33 cellular contexts compared by ENCODE assay signal in the genomic region with DNA sequence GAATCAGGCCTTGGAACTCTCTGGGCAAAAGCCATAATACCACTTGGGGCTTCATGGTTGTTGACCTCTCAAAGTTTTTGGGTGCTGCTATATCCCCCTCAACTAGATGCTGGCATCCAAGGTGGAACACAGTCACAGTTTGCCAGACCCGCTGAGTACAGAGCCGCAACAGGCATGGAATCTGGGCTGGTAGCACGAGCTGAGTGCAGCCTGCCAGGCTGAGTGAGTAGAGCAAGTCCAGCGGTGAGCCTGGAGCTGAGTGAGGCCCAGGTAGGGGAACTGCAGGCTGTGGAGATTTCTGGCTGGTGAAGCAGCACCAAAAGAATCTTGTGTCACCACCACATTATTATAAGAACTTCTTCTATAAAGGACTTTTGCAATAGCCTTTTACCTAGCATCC.
"Had no signal": no experiment of that assay in that cellular context is flagged by ENCODE, and none has a peak within 500 bp of the region (broad histone marks: within the 10 kb centered on the region; RNA-seq: fewer than 3 reads in every experiment).

No MANE protein-coding gene starts in this region.

- DNase-seq: activated CD4-positive, alpha-beta memory T cell treated with anti-CD3 and anti-CD28 coated beads, Interleukin-2, amount 10 ng/mL, durations not matched to agents 7 days and 5 days; activated CD4-positive, alpha-beta T cell treated with anti-CD3 and anti-CD28 coated beads for 1 hour; activated CD4-positive, alpha-beta T cell treated with anti-CD3 and anti-CD28 coated beads for 48 hours; activated CD4-positive, CD25-positive, alpha-beta regulatory T cell; activated effector memory CD4-positive, alpha-beta T cell treated with anti-CD3 and anti-CD28 coated beads, Interleukin-2, amount 50 U/mL, for 16 hours; activated naive CD4-positive, alpha-beta T cell; activated naive CD4-positive, alpha-beta T cell treated with anti-CD3 and anti-CD28 coated beads, Interleukin-2, amount 50 U/mL, for 16 hours; activated naive CD8-positive, alpha-beta T cell treated with anti-CD3 and anti-CD28 coated beads for 36 hours; activated T-cell treated with anti-CD3 and anti-CD28 coated beads, Interleukin-2, amount 50 U/mL, for 1 hour; activated T-cell treated with anti-CD3 and anti-CD28 coated beads, Interleukin-2, amount 50 U/mL, for 72 hours; amniotic stem cell; aorta; brain microvascular endothelial cell; NCI-H1105; NCI-H1417 treated with DMSO at 0.1 percent for 48 hours; NCI-H1694; NCI-H1930; NCI-H2081 treated with DMSO at 0.1 percent for 48 hours; NCI-H2171; NCI-H510A; NCI-H526; NCI-H748 treated with DMSO at 0.1 percent for 48 hours; NK-92 treated with Interleukin-12 subunit alpha and Interleukin-12 subunit beta, amount 100 ng/mL, for 24 hours; PC-3; Peyer's patch; RPMI8226; SW 1271; T-helper 1 cell; T-helper 2 cell; T-helper 9 cell had no signal

- ATAC-seq: activated T-cell treated with anti-CD3 and anti-CD28 coated beads, Interleukin-2, amount 50 U/mL, for 72 hours; activated T-helper 17 cell treated with anti-CD3 and anti-CD28 coated beads, Interleukin-2, amount 50 U/mL, for 72 hours; K562; PC-3 had no signal

- H3K27ac Mint-ChIP-seq: activated CD4-positive, alpha-beta memory T cell treated with anti-CD3 and anti-CD28 coated beads, Interleukin-2, amount 10 ng/mL, durations not matched to agents 7 days and 5 days; activated naive CD8-positive, alpha-beta T cell treated with anti-CD3 and anti-CD28 coated beads for 36 hours; activated T-cell treated with anti-CD3 and anti-CD28 coated beads, Interleukin-2, amount 50 U/mL, for 72 hours; activated T-helper 17 cell treated with anti-CD3 and anti-CD28 coated beads, Interleukin-2, amount 50 U/mL, for 72 hours had no signal

- H3K9me3 ChIP-seq: Peyer's patch had no signal

- H3K27me3 Mint-ChIP-seq: activated CD4-positive, alpha-beta memory T cell treated with anti-CD3 and anti-CD28 coated beads, Interleukin-2, amount 10 ng/mL, durations not matched to agents 7 days and 5 days; activated naive CD8-positive, alpha-beta T cell treated with anti-CD3 and anti-CD28 coated beads for 36 hours; activated T-helper 17 cell treated with anti-CD3 and anti-CD28 coated beads, Interleukin-2, amount 50 U/mL, for 72 hours had no signal

- H3K4me1 ChIP-seq: Peyer's patch had no signal

- H3K27me3 ChIP-seq: brain microvascular endothelial cell, Peyer's patch had no signal

- H3K36me3 ChIP-seq: brain microvascular endothelial cell, Peyer's patch had no signal

- H3K4me1 Mint-ChIP-seq: activated CD4-positive, alpha-beta memory T cell treated with anti-CD3 and anti-CD28 coated beads, Interleukin-2, amount 10 ng/mL, durations not matched to agents 7 days and 5 days; activated naive CD8-positive, alpha-beta T cell treated with anti-CD3 and anti-CD28 coated beads for 36 hours; activated T-helper 17 cell treated with anti-CD3 and anti-CD28 coated beads, Interleukin-2, amount 50 U/mL, for 72 hours had no signal

- H3K4me3 Mint-ChIP-seq: activated CD4-positive, alpha-beta memory T cell treated with anti-CD3 and anti-CD28 coated beads, Interleukin-2, amount 10 ng/mL, durations not matched to agents 7 days and 5 days; activated naive CD8-positive, alpha-beta T cell treated with anti-CD3 and anti-CD28 coated beads for 36 hours; activated T-cell treated with anti-CD3 and anti-CD28 coated beads, Interleukin-2, amount 50 U/mL, for 72 hours; activated T-helper 17 cell treated with anti-CD3 and anti-CD28 coated beads, Interleukin-2, amount 50 U/mL, for 72 hours had no signal

- H3K36me3 Mint-ChIP-seq: activated naive CD8-positive, alpha-beta T cell treated with anti-CD3 and anti-CD28 coated beads for 36 hours had no signal

- H3K4me3 ChIP-seq: K562, Peyer's patch had no signal

- FAIRE-seq: K562 had no signal

- H3K27ac ChIP-seq: brain microvascular endothelial cell, Peyer's patch, VCaP had no signal
